ENCODE assay signal across 18 cellular contexts in the genomic region with DNA sequence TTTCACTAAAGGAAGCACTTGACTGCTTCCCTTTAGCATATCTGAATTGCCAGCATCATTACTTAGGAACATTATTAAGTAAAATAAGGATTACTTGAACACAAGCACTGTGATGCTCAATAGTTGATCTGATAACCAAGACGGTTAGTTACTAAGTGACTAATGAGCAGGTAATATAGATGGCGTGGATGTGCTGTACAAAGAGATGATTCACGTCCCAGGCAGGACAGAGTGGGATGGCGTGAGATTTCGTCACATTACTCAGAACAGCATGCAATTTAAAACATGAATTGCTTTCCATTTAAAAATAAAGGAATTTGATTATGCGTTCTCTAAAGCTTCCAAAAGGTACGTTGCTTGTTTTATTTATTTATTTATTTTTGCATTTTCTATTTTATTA.
A peak's percentile ranks its signal among the peaks of the same experiment; 100 is the strongest.
DNase-seq lines count a peak whose midpoint lies in the region; ATAC-seq, FAIRE-seq and TF ChIP-seq lines count a peak whose summit lies in the region.
"Had no signal": no experiment of that assay in that cellular context is flagged by ENCODE, and none has a peak within 500 bp of the region (broad histone marks: within the 10 kb centered on the region; RNA-seq: fewer than 3 reads in every experiment).

No MANE protein-coding gene starts in this region.

- H3K36me3 Mint-ChIP-seq in astrocyte (ENCODE audit: low read depth, unreplicated experiment), result no peaks in the 10 kb centered on the region

- no peak overlapping the region for H3K4me2 ChIP-seq in astrocyte (ENCODE audit: low read length)
- H3K4me2 ChIP-seq in MM.1S (ENCODE audit: low read depth, low read length), result no peak overlapping the region

- no peaks in the 10 kb centered on the region for H3K27me3 ChIP-seq in right cardiac atrium (ENCODE audit: control insufficient read depth, insufficient read depth)
- no peaks in the 10 kb centered on the region for H3K27me3 ChIP-seq in astrocyte (ENCODE audit: insufficient read depth, low read length)
- no peaks in the 10 kb centered on the region for H3K27me3 ChIP-seq in MM.1S (replicated peaks; ENCODE audit: insufficient read depth, low read length)
- H3K27me3 ChIP-seq in right lobe of liver, result no peaks in the 10 kb centered on the region
- H3K27me3 ChIP-seq in vagina, result no peaks in the 10 kb centered on the region

- H3K36me3 ChIP-seq in astrocyte (ENCODE audit: insufficient read depth, low read length) (no peaks in the 10 kb centered on the region), MM.1S (replicated peaks; ENCODE audit: insufficient read depth, low read length) (no peaks in the 10 kb centered on the region), right lobe of liver (no peaks in the 10 kb centered on the region), vagina (no peaks in the 10 kb centered on the region)

- no peaks in the 10 kb centered on the region for H3K9me3 Mint-ChIP-seq in astrocyte (ENCODE audit: unreplicated experiment)

- no peak overlapping the region for H3K27ac Mint-ChIP-seq in astrocyte (ENCODE audit: unreplicated experiment)

- H3K9me3 ChIP-seq in right cardiac atrium (ENCODE audit: control insufficient read depth, low read length) (no peaks in the 10 kb centered on the region), astrocyte (ENCODE audit: insufficient read depth, low read depth, low read length) (no peaks in the 10 kb centered on the region), MM.1S (replicated peaks; ENCODE audit: insufficient read depth, low read length) (no peaks in the 10 kb centered on the region), right lobe of liver (no peaks in the 10 kb centered on the region), vagina (no peaks in the 10 kb centered on the region)
- H3K9me3 ChIP-seq: Caco-2 had no signal

- no peak overlapping the region for H3K27ac ChIP-seq in right cardiac atrium (ENCODE audit: low read length)
- no peak overlapping the region for H3K27ac ChIP-seq in astrocyte (ENCODE audit: low read depth, low read length)
- H3K27ac ChIP-seq in MM.1S (ENCODE audit: low read length), result no peak overlapping the region
- no peak overlapping the region for H3K27ac ChIP-seq in right lobe of liver
- no peak overlapping the region for H3K27ac ChIP-seq in vagina

- FAIRE-seq in astrocyte (lab: Jason Lieb, UNC), result no peak
- FAIRE-seq: GM12878, GM18507 had no signal

- no peak overlapping the region for H3K4me3 ChIP-seq in right cardiac atrium (ENCODE audit: low read length)
- H3K4me3 ChIP-seq in astrocyte (ENCODE audit: insufficient read depth, low read depth, low read length), result no peak overlapping the region
- no peak overlapping the region for H3K4me3 ChIP-seq in MM.1S (ENCODE audit: low read length)
- H3K4me3 ChIP-seq in right lobe of liver, result no peak overlapping the region
- H3K4me3 ChIP-seq in vagina, result no peak overlapping the region
- H3K4me3 ChIP-seq: GM12878 had no signal

- no peak overlapping the region for H3K4me3 Mint-ChIP-seq in astrocyte (ENCODE audit: unreplicated experiment)

- no peaks in the 10 kb centered on the region for H3F3A ChIP-seq in MM.1S (ENCODE audit: insufficient read depth, low read length)

- H3K4me1 ChIP-seq in right cardiac atrium (ENCODE audit: control insufficient read depth, insufficient read depth, low read length) (no peaks in the 10 kb centered on the region), astrocyte (ENCODE audit: insufficient read depth, low read length) (no peaks in the 10 kb centered on the region), MM.1S (ENCODE audit: low read length) (no peaks in the 10 kb centered on the region), right lobe of liver (no peaks in the 10 kb centered on the region), vagina (no peaks in the 10 kb centered on the region)

- intact Hi-C loops in Right ventricle myocardium inferior (cut with DNase I), result no loop called here
- intact Hi-C loops in right cardiac atrium (cut with DNase I), result no loop called here
- intact Hi-C loops in right lobe of liver (cut with DNase I), result no loop called here
- intact Hi-C loops in vagina (cut with DNase I), result no loop called here

- no peaks in the 10 kb centered on the region for H3K9me2 ChIP-seq in MM.1S (replicated peaks; ENCODE audit: insufficient read depth, low read length)

- H4K20me1 ChIP-seq in astrocyte (ENCODE audit: insufficient read depth, low read length), result no peaks in the 10 kb centered on the region
- no peaks in the 10 kb centered on the region for H4K20me1 ChIP-seq in MM.1S (ENCODE audit: insufficient read depth, low read length)

- H3K9ac ChIP-seq in astrocyte (ENCODE audit: low read length) (no peak overlapping the region), MM.1S (ENCODE audit: low read length) (no peak overlapping the region)

- WGBS in right cardiac atrium, result 90% methylated on average over 7 of the region's 7 CpGs
- WGBS in right lobe of liver (ENCODE audit: insufficient coverage, low coverage, low lambda C conversion rate, missing lambda C conversion rate), result 69% methylated on average over 7 of the region's 7 CpGs

- H2AFZ ChIP-seq in astrocyte (ENCODE audit: low read depth, low read length), result no peak overlapping the region
- H2AFZ ChIP-seq in MM.1S (ENCODE audit: low read length), result no peak overlapping the region

- TF ChIP-seq CTCF in astrocyte (IDR thresholded peaks at IDR 0.05; ENCODE audit: insufficient read depth, low read depth, low read length) (no peak), MM.1S (IDR thresholded peaks at IDR 0.05; ENCODE audit: low read length) (no peak), right lobe of liver (IDR thresholded peaks at IDR 0.05) (no peak), vagina (IDR thresholded peaks at IDR 0.05) (no peak)

- H3K4me1 Mint-ChIP-seq in astrocyte (ENCODE audit: low read depth, unreplicated experiment), result no peaks in the 10 kb centered on the region

- no peaks in the 10 kb centered on the region for H3K27me3 Mint-ChIP-seq in astrocyte (ENCODE audit: low read depth, unreplicated experiment)

- H3K79me2 ChIP-seq in astrocyte (ENCODE audit: insufficient read depth, low read length) (no peaks in the 10 kb centered on the region), MM.1S (ENCODE audit: low read length) (no peaks in the 10 kb centered on the region)

- no peak for ATAC-seq in Right ventricle myocardium inferior
- ATAC-seq in right cardiac atrium, result no peak
- no peak for ATAC-seq in right lobe of liver
- ATAC-seq: GM12878 had no signal

- DNase-seq in Right ventricle myocardium inferior (ENCODE audit: missing footprints), result peak; percentile 2
- no peak for DNase-seq in right cardiac atrium
- peak; percentile 36 for DNase-seq in astrocyte (ENCODE audit: low read depth)
- DNase-seq in iris pigment epithelial cell (ENCODE audit: low read depth), result peak; percentile 18
- DNase-seq in MM.1S, result no peak
- DNase-seq in right lobe of liver, result no peak
- DNase-seq in vagina (ENCODE audit: extremely low spot score in 2 of 2), result no peak
- no peak for DNase-seq in cerebellar cortex (ENCODE audit: low spot score)
- DNase-seq: 8988T, Caco-2, DMS53, HCEC 1CT, NCI-H1048, NCI-H1694, NCI-H345, NCI-H69 had no signal

- TF ChIP-seq POLR2A in right lobe of liver (IDR thresholded peaks at IDR 0.05) (no peak), vagina (IDR thresholded peaks at IDR 0.05) (no peak)

Comparison
In these comparisons a context has a peak if more than half of its experiments do, and no peak if none do; other contexts are left out.
1. DNase-seq: peak in Right ventricle myocardium inferior (single experiment), astrocyte (single experiment) and iris pigment epithelial cell (single experiment); none in right cardiac atrium (0 of 3), MM.1S (single experiment), right lobe of liver (0 of 3), vagina (0 of 2) and cerebellar cortex (single experiment).